In genomic region chr4:978957-979701, GRCh38 we compare ENCODE assay signal across 1 cellular context.
TF ChIP-seq lines count a peak whose summit lies in the region.

No MANE protein-coding gene starts in this region.

TF ChIP-seq in K562, 482 proteins besides CTCF, POLR2A, EP300 and RAD21 (continued from another document):
- TF ChIP-seq AFF1 (IDR thresholded peaks at IDR 0.05; ENCODE audit: low read depth in 1 of 2, partially characterized antibody in 2 of 2), result no peak
- TF ChIP-seq TSC22D4 (tag; IDR thresholded peaks at IDR 0.05), result no peak
- TF ChIP-seq THRB (CRISPR knock-in tag; conservative IDR thresholded peaks at IDR 0.05), result no peak
- no peak for TF ChIP-seq ZC3H11A (IDR thresholded peaks at IDR 0.05; ENCODE audit: low read depth, low read length)
- no peak for TF ChIP-seq ZNF507 (tag; conservative IDR thresholded peaks at IDR 0.05)
- TF ChIP-seq ZBTB9 (CRISPR knock-in tag; IDR thresholded peaks at IDR 0.05), result no peak
- TF ChIP-seq STAT6 (CRISPR knock-in tag; IDR thresholded peaks at IDR 0.05), result no peak
- no peak for TF ChIP-seq PKNOX1 (IDR thresholded peaks at IDR 0.05)
- TF ChIP-seq RBFOX2 (IDR thresholded peaks at IDR 0.05; ENCODE audit: low read depth, low read length), result peak; percentile 54; the same call in 1 of the 2 replicates
- TF ChIP-seq HMG20A (CRISPR knock-in tag; conservative IDR thresholded peaks at IDR 0.05), result no peak
- no peak for TF ChIP-seq BMI1 (IDR thresholded peaks at IDR 0.05; ENCODE audit: low read length)
- TF ChIP-seq DIDO1 (tag; IDR thresholded peaks at IDR 0.05; ENCODE audit: low read depth), result no peak
- TF ChIP-seq SUPT5H (IDR thresholded peaks at IDR 0.05), result no peak
